1 cellular context compared by ENCODE assay signal in genomic region chr11:119584193-119585037, GRCh38.
TF ChIP-seq lines count a peak whose summit lies in the region.

No MANE protein-coding gene starts in this region.

TF ChIP-seq in HEK293, 187 proteins besides CTCF, POLR2A, EP300 and RAD21 (continued from another document):
- TF ChIP-seq PRDM10 (tag by site-specific recombination; IDR thresholded peaks at IDR 0.05) (peak; percentile 30; the same call in 1 of the 2 replicates), ZIC2 (tag by site-specific recombination; IDR thresholded peaks at IDR 0.05) (peak; percentile 80), ZNF449 (tag by site-specific recombination; IDR thresholded peaks at IDR 0.05) (no peak), ZNF23 (tag by site-specific recombination; IDR thresholded peaks at IDR 0.05; ENCODE audit: borderline replicate concordance) (no peak), ZFP3 (tag by site-specific recombination; IDR thresholded peaks at IDR 0.05; ENCODE audit: low read depth) (no peak), PRDM4 (tag by site-specific recombination; IDR thresholded peaks at IDR 0.05) (peak; percentile 100), ZNF692 (tag by site-specific recombination; IDR thresholded peaks at IDR 0.05) (peak; percentile 94), ZNF174 (tag by site-specific recombination; IDR thresholded peaks at IDR 0.05) (no peak), ZNF660 (tag by site-specific recombination; IDR thresholded peaks at IDR 0.05) (0 out of 2 replicates have a peak, but pooled peaks have one; percentile 51), ZBTB17 (tag by site-specific recombination; IDR thresholded peaks at IDR 0.05) (peak; percentile 52; the same call in 1 of the 2 replicates), ZNF558 (tag by site-specific recombination; IDR thresholded peaks at IDR 0.05) (no peak), GLIS1 (tag by site-specific recombination; IDR thresholded peaks at IDR 0.05) (peak; percentile 85), ZBTB26 (tag by site-specific recombination; optimal IDR thresholded peaks at IDR 0.05) (peak; percentile 54), ZSCAN30 (tag by site-specific recombination; IDR thresholded peaks at IDR 0.05) (0 out of 2 replicates have a peak, but pooled peaks have one; percentile 47), EGR2 (tag by site-specific recombination; IDR thresholded peaks at IDR 0.05; ENCODE audit: low read depth) (peak; percentile 88), ZFHX2 (tag by site-specific recombination; conservative IDR thresholded peaks at IDR 0.05) (peak; percentile 91), ZFP69B (tag by site-specific recombination; IDR thresholded peaks at IDR 0.05) (peak; percentile 94), YY2 (tag by site-specific recombination; IDR thresholded peaks at IDR 0.05) (no peak), ZNF600 (tag by site-specific recombination; IDR thresholded peaks at IDR 0.05) (peak; percentile 95)
TF ChIP-seq in HEK293: peak in this region for 23.
